ENCODE assay signal across 1 cellular context in genomic region chr19:17264641-17264979, GRCh38.
A peak's percentile ranks its signal among the peaks of the same experiment; 100 is the strongest.
TF ChIP-seq lines count a peak whose summit lies in the region.

TSS of gene USHBP1 (minus strand) at chr19:17264745. CDS start at chr19:17264299, 446 bp downstream.

TF ChIP-seq in H1, 55 proteins besides CTCF, POLR2A, EP300 and RAD21:
- TF ChIP-seq MAX (IDR thresholded peaks at IDR 0.05) (0 out of 2 replicates have a peak, but pooled peaks have one; percentile 15), USF2 (IDR thresholded peaks at IDR 0.05; ENCODE audit: low read length) (peak; percentile 91), HDAC6 (IDR thresholded peaks at IDR 0.05; ENCODE audit: low read depth, low read length) (no peak), KDM1A (IDR thresholded peaks at IDR 0.05; ENCODE audit: borderline replicate concordance, low read length) (peak; percentile 38; the same call in 1 of the 2 replicates), TBP (IDR thresholded peaks at IDR 0.05; ENCODE audit: low read depth, low read length) (peak; percentile 43; the same call in 1 of the 2 replicates), TEAD4 (IDR thresholded peaks at IDR 0.05; ENCODE audit: low read depth, low read length) (peak; percentile 26; the same call in 1 of the 2 replicates), TAF1 (IDR thresholded peaks at IDR 0.05; ENCODE audit: low read depth, low read length) (peak; percentile 71), CHD2 (IDR thresholded peaks at IDR 0.05; ENCODE audit: low read length) (no peak)
